Comparison of ENCODE assay signal across 3 cellular contexts in genomic region chr17:57115377-57115776, GRCh38.
"Had no signal": no experiment of that assay in that cellular context is flagged by ENCODE, and none has a peak within 500 bp of the region (broad histone marks: within the 10 kb centered on the region; RNA-seq: fewer than 3 reads in every experiment).

No MANE protein-coding gene starts in this region.

- H3K4me3 ChIP-seq: GM12878 had no signal

- ATAC-seq: GM12878 had no signal

- DNase-seq: GDM1, GF-D8 had no signal
